8 cellular contexts compared by ENCODE assay signal in genomic region chr11:121481484-121482230, GRCh38. TPM values are rescaled to one million over a fixed set of nuclear protein-coding genes. Genes with fewer than 3 reads are reported as not detected.
DNase-seq lines count a peak whose midpoint lies in the region; ATAC-seq, FAIRE-seq and TF ChIP-seq lines count a peak whose summit lies in the region.
"Not testable (repeated sequence)": the region's sequence is repeated elsewhere in the genome, so short reads cannot be mapped to it uniquely, and the experiment has no call there.

No MANE protein-coding gene starts in this region.

- H3K4me3 Mint-ChIP-seq in activated T-cell treated with anti-CD3 and anti-CD28 coated beads, Interleukin-2, amount 50 U/mL, for 72 hours: peak overlapping the region; percentile 79 to 84

- peak overlapping the region; percentile 22; the same call in 1 of the 2 replicates for H3K4me2 ChIP-seq in OCI-LY3 (ENCODE audit: low read length)
- not testable (repeated sequence) for H3K4me2 ChIP-seq in endothelial cell of umbilical vein (ENCODE audit: insufficient read depth, low read length)

- H3K36me3 Mint-ChIP-seq in activated T-cell treated with anti-CD3 and anti-CD28 coated beads, Interleukin-2, amount 50 U/mL, for 72 hours (ENCODE audit: insufficient read depth in 2 of 2): peaks cover 8 to 10% of the 10 kb centered on the region in 2 donors

- peaks cover 11% of the 10 kb centered on the region for H3K4me1 ChIP-seq in OCI-LY3 (ENCODE audit: low read length)
- peaks cover 17% of the 10 kb centered on the region for H3K4me1 ChIP-seq in endothelial cell of umbilical vein (ENCODE audit: control insufficient read depth, extremely low read depth, insufficient read depth, low read length)

- TF ChIP-seq POLR2A in GM10847 (IDR thresholded peaks at IDR 0.05; ENCODE audit: extremely low read depth, insufficient read length): peak; percentile 24
- TF ChIP-seq POLR2A in endothelial cell of umbilical vein (IDR thresholded peaks at IDR 0.05; ENCODE audit: low read depth, low read length): not testable (repeated sequence)

- H3K79me2 ChIP-seq in OCI-LY3 (ENCODE audit: low read length): peaks cover 72% of the 10 kb centered on the region
- H3K79me2 ChIP-seq in endothelial cell of umbilical vein (ENCODE audit: control insufficient read depth, insufficient read depth, low read length): not testable (repeated sequence)

- H3K27ac ChIP-seq in OCI-LY3 (ENCODE audit: low read length): peak overlapping the region; percentile 38
- H3K27ac ChIP-seq in endothelial cell of umbilical vein (ENCODE audit: insufficient read depth, low read depth, low read length): not testable (repeated sequence)

- H3K27me3 ChIP-seq in OCI-LY3 (ENCODE audit: low read depth, low read length); endothelial cell of umbilical vein (ENCODE audit: control insufficient read depth in 2 of 2, insufficient read depth in 2 of 2, low read length in 2 of 2): not testable (repeated sequence)

- H3K4me1 Mint-ChIP-seq in activated T-cell treated with anti-CD3 and anti-CD28 coated beads, Interleukin-2, amount 50 U/mL, for 72 hours (ENCODE audit: low read depth): peaks cover 58% of the 10 kb centered on the region

- not testable (repeated sequence) for BruUV-seq in endothelial cell of umbilical vein (replicated peaks; lab: Mats Ljungman, UMichigan)

- dilution Hi-C loops in endothelial cell of umbilical vein (cut with MboI; ENCODE audit: extremely low pct_ligation_motif_present, low sequenced_read_pairs): not testable (repeated sequence)

- peak; percentile 42 for DNase-seq in GM19240 (ENCODE audit: insufficient read length, low spot score)
- peak; percentile 53 to 64 for DNase-seq in activated T-cell treated with anti-CD3 and anti-CD28 coated beads, Interleukin-2, amount 50 U/mL, for 72 hours
- not testable (repeated sequence) for DNase-seq in endothelial cell of umbilical vein (ENCODE audit: low read depth, low spot score)
- peak; percentile 32 to 77 (median 66) for DNase-seq in stimulated activated naive CD4-positive, alpha-beta T cell (lab: John Stamatoyannopoulos, UW)

- H3K27ac Mint-ChIP-seq in activated T-cell treated with anti-CD3 and anti-CD28 coated beads, Interleukin-2, amount 50 U/mL, for 72 hours: peak overlapping the region; percentile 85

- POLR2A ChIA-PET in endothelial cell of umbilical vein (lab: Charles Lee): not testable (repeated sequence)

- not testable (repeated sequence) for H3K9me3 ChIP-seq in OCI-LY3 (ENCODE audit: insufficient read depth, low read length); endothelial cell of umbilical vein (replicated peaks; ENCODE audit: control insufficient read depth, insufficient read depth, low read length)

- peak; percentile 53 for ATAC-seq in HG02623 (IDR thresholded peaks at IDR 0.05; ENCODE audit: unreplicated experiment)
- ATAC-seq in HG03378 (IDR thresholded peaks at IDR 0.05; ENCODE audit: unreplicated experiment): peak; percentile 57
- peak; percentile 91 to 94 for ATAC-seq in activated T-cell treated with anti-CD3 and anti-CD28 coated beads, Interleukin-2, amount 50 U/mL, for 72 hours (replicated peaks in 1 of 2)

- not testable (repeated sequence) for FAIRE-seq in endothelial cell of umbilical vein (lab: Jason Lieb, UNC)

- not testable (repeated sequence) for H3K9me3 Mint-ChIP-seq in activated T-cell treated with anti-CD3 and anti-CD28 coated beads, Interleukin-2, amount 50 U/mL, for 72 hours

- not testable (repeated sequence) for H3K4me3 ChIP-seq in OCI-LY3 (ENCODE audit: low read length); endothelial cell of umbilical vein (replicated peaks in 1 of 3; ENCODE audit: insufficient read depth in 1 of 3, low read depth in 1 of 3, low read length in 3 of 3)

- H3K9ac ChIP-seq in OCI-LY3 (ENCODE audit: low read length); endothelial cell of umbilical vein (replicated peaks; ENCODE audit: extremely low read depth, insufficient read depth, low read length): not testable (repeated sequence)

- H2AFZ ChIP-seq in OCI-LY3 (ENCODE audit: low read depth, low read length): not testable (repeated sequence)
- H2AFZ ChIP-seq in endothelial cell of umbilical vein (ENCODE audit: low read depth, low read length): peak overlapping the region; percentile 20

- intact Hi-C loops in endothelial cell of umbilical vein (cut with micrococcal nuclease): loop anchor here (1.0 kb wide), 1 partner anchor 15 kb away; no protein-coding TSS in a partner anchor

- not testable (repeated sequence) for H3K9me1 ChIP-seq in endothelial cell of umbilical vein (replicated peaks; ENCODE audit: control insufficient read depth, extremely low read depth, insufficient read depth, low read length)

- H3K27me3 Mint-ChIP-seq in activated T-cell treated with anti-CD3 and anti-CD28 coated beads, Interleukin-2, amount 50 U/mL, for 72 hours (ENCODE audit: low read depth): not testable (repeated sequence)

- not testable (repeated sequence) for TF ChIP-seq CTCF in OCI-LY3 (IDR thresholded peaks at IDR 0.05; ENCODE audit: low read depth, low read length); endothelial cell of umbilical vein (IDR thresholded peaks at IDR 0.05; ENCODE audit: extremely low read depth in 1 of 2, insufficient read depth in 1 of 2, low read depth in 1 of 2, low read length in 2 of 2)

- CTCF ChIA-PET in endothelial cell of umbilical vein (lab: Charles Lee): interaction anchor here (1.4 to 1.5 kb wide), 2 partner anchors 30 to 34 kb away, joined by 3 to 4 read pairs; no protein-coding TSS in a partner anchor

- H4K20me1 ChIP-seq in OCI-LY3 (ENCODE audit: insufficient read depth, low read length): peaks cover 80% of the 10 kb centered on the region
- not testable (repeated sequence) for H4K20me1 ChIP-seq in endothelial cell of umbilical vein (replicated peaks; ENCODE audit: control insufficient read depth, extremely low read depth, insufficient read depth, low read length)

- peaks cover 69% of the 10 kb centered on the region for H3K36me3 ChIP-seq in OCI-LY3 (replicated peaks; ENCODE audit: low read depth, low read length)
- not testable (repeated sequence) for H3K36me3 ChIP-seq in endothelial cell of umbilical vein (ENCODE audit: control insufficient read depth in 2 of 2, extremely low read depth in 1 of 2, insufficient read depth in 2 of 2, low read length in 2 of 2)

RNA-seq across cellular contexts. Expression of gene SORL1, which starts 29.5 kb away (rescaled TPM):
- total RNA-seq in activated T-cell treated with anti-CD3 and anti-CD28 coated beads, Interleukin-2, amount 50 U/mL, for 72 hours: 10 to 100 TPM; 66.3 to 80.0 TPM
- 0.16 and 0.31 TPM in 2 replicates for total RNA-seq in endothelial cell of umbilical vein
- polyA plus RNA-seq in endothelial cell of umbilical vein: 0.10 and 0.17 TPM in 2 replicates
- polyA plus RNA-seq in endothelial cell of umbilical vein (2011; cell fraction: cytosol; rRNA removed): 0.04 and 0.05 TPM in 2 replicates
- 0.20 and 0.81 TPM in 2 replicates for polyA plus RNA-seq in endothelial cell of umbilical vein (2011; cell fraction: nucleus; rRNA removed)
- polyA plus RNA-seq in endothelial cell of umbilical vein (2012): 0.08 and 0.15 TPM in 2 replicates
- 0.27 and 0.83 TPM in 2 replicates for polyA minus RNA-seq in endothelial cell of umbilical vein
- 5.1 TPM for polyA minus RNA-seq in endothelial cell of umbilical vein (2011; cell fraction: cytosol; rRNA and poly(A)+ RNA removed)
- 0.34 TPM in 2 replicates for polyA minus RNA-seq in endothelial cell of umbilical vein (2011; cell fraction: nucleus; rRNA and poly(A)+ RNA removed)

Comparison
In these comparisons a context has a peak if more than half of its experiments do, and no peak if none do; other contexts are left out.
1. RNA of gene SORL1, which starts 29.5 kb away (total RNA-seq): 66.3 to 80.0 TPM in activated T-cell treated with anti-CD3 and anti-CD28 coated beads, Interleukin-2, amount 50 U/mL, for 72 hours; 0.16 to 0.31 TPM in endothelial cell of umbilical vein; every median in the first group is over 10 times any median in the second.
2. Peak in every context shown above with its lines, with median percentiles within 50 percentile points of each other: ATAC-seq.